26 cellular contexts compared by ENCODE assay signal in the genomic region with DNA sequence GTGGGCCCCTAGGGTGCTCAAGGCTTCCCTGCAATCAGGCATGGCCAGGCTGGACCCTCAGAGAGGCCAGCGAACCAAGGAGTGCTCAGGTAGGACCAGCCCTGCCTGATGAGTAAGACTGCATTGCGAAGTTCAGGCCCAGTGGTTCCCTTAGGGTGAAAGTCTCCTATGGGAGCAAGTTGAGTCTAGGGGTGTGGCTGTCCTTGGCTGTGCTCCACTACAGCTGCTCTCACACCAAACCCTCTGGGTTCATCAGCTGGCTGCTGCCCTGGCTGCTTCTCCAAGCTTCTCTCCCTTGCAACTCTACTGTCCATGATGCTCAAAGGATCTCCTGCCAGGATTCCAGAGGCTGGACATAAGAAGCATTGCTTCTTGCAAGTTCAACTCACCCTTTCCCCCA. TPM values are rescaled to one million over a fixed set of nuclear protein-coding genes. Genes with fewer than 3 reads are reported as not detected.
A peak's percentile ranks its signal among the peaks of the same experiment; 100 is the strongest.
DNase-seq lines count a peak whose midpoint lies in the region; ATAC-seq and TF ChIP-seq lines count a peak whose summit lies in the region.
"Had no signal": no experiment of that assay in that cellular context is flagged by ENCODE, and none has a peak within 500 bp of the region (broad histone marks: within the 10 kb centered on the region; RNA-seq: fewer than 3 reads in every experiment).

No MANE protein-coding gene starts in this region.

- 50% methylated on average over 1 of the region's 2 CpGs; no CpG with 5 or more reads in 1 of the 2 donors for WGBS in esophagus squamous epithelium, 2 donors

- H3K9ac ChIP-seq in HCT116 (ENCODE audit: low read length), result no peak overlapping the region

- DNase-seq in HCT116 (ENCODE audit: low read depth, low spot score), result no peak
- peak in 2 of 3 donors; percentile 68 to 78 for DNase-seq in Peyer's patch
- no peak for DNase-seq in esophagus squamous epithelium (lab: John Stamatoyannopoulos, UW)
- peak; percentile 35 for DNase-seq in renal cortical epithelial cell (ENCODE audit: low read depth)
- DNase-seq in superior temporal gyrus (ENCODE audit: extremely low spot score), result no peak
- DNase-seq in omental fat pad (ENCODE audit: low spot score), result no peak
- DNase-seq: activated CD4-positive, alpha-beta T cell treated with anti-CD3 and anti-CD28 coated beads, Interleukin-2, amount 50 U/mL, for 48 hours; activated naive CD4-positive, alpha-beta T cell treated with anti-CD3 and anti-CD28 coated beads, Interleukin-2, amount 50 U/mL, for 16 hours; activated T-cell treated with anti-CD3 and anti-CD28 coated beads, Interleukin-2, amount 50 U/mL, for 1 hour; DMS79; effector memory CD4-positive, alpha-beta T cell; hippocampal formation; islet precursor cell; Kasumi-1; NCI-H2107; stimulated activated CD8-positive, alpha-beta memory T cell treated with anti-CD3 and anti-CD28 coated beads, Interleukin-4, amount 100 ng/mL, for 48 hours; T-helper 17 cell had no signal

- TF ChIP-seq POLR2A in HCT116 (IDR thresholded peaks at IDR 0.05; ENCODE audit: borderline replicate concordance, extremely low read depth, insufficient read depth, insufficient read length), result no peak
- TF ChIP-seq POLR2A in Peyer's patch (IDR thresholded peaks at IDR 0.05), result no peak
- TF ChIP-seq POLR2A in esophagus squamous epithelium (IDR thresholded peaks at IDR 0.05), result no peak

- CTCF ChIA-PET in HCT116 (lab: Charles Lee), result no interaction called here

- H3K79me2 ChIP-seq in HCT116 (ENCODE audit: insufficient read depth, low read length), result no peaks in the 10 kb centered on the region

- no peak overlapping the region for H2AFZ ChIP-seq in HCT116 (ENCODE audit: low read depth, low read length, poor library complexity, severe bottlenecking)

- BruUV-seq in HCT116 (replicated peaks; lab: Mats Ljungman, UMichigan), result no TSS peak

- H3K27ac ChIP-seq in HCT116 (ENCODE audit: low read depth, low read length) (no peak overlapping the region), Peyer's patch (peak overlapping the region in 1 of 4 donors; percentile 62), esophagus squamous epithelium (peak overlapping the region in 3 of 4 donors; percentile 21 to 67 (median 50))
- H3K27ac ChIP-seq: ascending aorta, SJSA1, VCaP had no signal

- no peak overlapping the region for H3K4me2 ChIP-seq in HCT116 (ENCODE audit: low read length)

- no peaks in the 10 kb centered on the region for H3K27me3 ChIP-seq in HCT116 (ENCODE audit: insufficient read depth, low read length)
- H3K27me3 ChIP-seq in Peyer's patch, result no peaks in the 10 kb centered on the region
- no peaks in the 10 kb centered on the region for H3K27me3 ChIP-seq in esophagus squamous epithelium
- H3K27me3 ChIP-seq: ascending aorta had no signal

- H3K36me3 ChIP-seq in HCT116 (ENCODE audit: control insufficient read depth in 1 of 2, insufficient read depth in 2 of 2, low read length in 2 of 2), result no peaks in the 10 kb centered on the region
- H3K36me3 ChIP-seq in Peyer's patch, result no peaks in the 10 kb centered on the region
- H3K36me3 ChIP-seq in esophagus squamous epithelium, result peaks cover 0 to 4% (median 0%) of the 10 kb centered on the region in 3 donors
- H3K36me3 ChIP-seq: SJSA1 had no signal

- no peak for TF ChIP-seq RAD21 in HCT116 (IDR thresholded peaks at IDR 0.05; ENCODE audit: low read depth)

- intact Hi-C loops in HCT116 (cut with micrococcal nuclease) (no loop called here), esophagus squamous epithelium (cut with DNase I) (no loop called here)

- POLR2A ChIA-PET in HCT116 (lab: Charles Lee), result no interaction called here

- peak; percentile 32; the same call in 1 of the 2 replicates for ATAC-seq in HCT116
- no peak for ATAC-seq in GM21381 (IDR thresholded peaks at IDR 0.05; ENCODE audit: unreplicated experiment)
- ATAC-seq in GM19023 (IDR thresholded peaks at IDR 0.05; ENCODE audit: unreplicated experiment), result no peak
- ATAC-seq in omental fat pad (ENCODE audit: low FRiP score), result no peak

- no peaks in the 10 kb centered on the region for H4K20me1 ChIP-seq in HCT116 (ENCODE audit: insufficient read depth)

- no peak for TF ChIP-seq CTCF in HCT116 (IDR thresholded peaks at IDR 0.05 in 2 of 3, conservative IDR thresholded peaks at IDR 0.05 in 1 of 3; ENCODE audit: borderline replicate concordance in 1 of 3, insufficient read depth in 1 of 3, low read depth in 2 of 3, low read length in 2 of 3)
- TF ChIP-seq CTCF in Peyer's patch (IDR thresholded peaks at IDR 0.05), result no peak
- TF ChIP-seq CTCF in esophagus squamous epithelium (IDR thresholded peaks at IDR 0.05), result no peak
- TF ChIP-seq CTCF in omental fat pad (IDR thresholded peaks at IDR 0.05), result no peak

- no peak overlapping the region for H3K4me3 ChIP-seq in HCT116 (replicated peaks in 1 of 2; ENCODE audit: low read depth in 1 of 2, low read length in 2 of 2)
- H3K4me3 ChIP-seq in Peyer's patch, result no peak overlapping the region
- no peak overlapping the region for H3K4me3 ChIP-seq in esophagus squamous epithelium
- H3K4me3 ChIP-seq: ascending aorta, SJSA1 had no signal

- RAD21 ChIA-PET in HCT116 (lab: Charles Lee; ENCODE audit: low non-redundant PET in 1 of 2, low total read pairs in 2 of 2, uncharacterized antibody in 2 of 2, unreplicated experiment in 2 of 2), result no interaction called here

- H3K9me3 ChIP-seq in HCT116 (ENCODE audit: control insufficient read depth in 1 of 2, insufficient read depth in 1 of 2, low read depth in 1 of 2, low read length in 2 of 2) (no peaks in the 10 kb centered on the region), Peyer's patch (no peaks in the 10 kb centered on the region), esophagus squamous epithelium (no peaks in the 10 kb centered on the region)
- H3K9me3 ChIP-seq: ascending aorta, SJSA1 had no signal

- no peaks in the 10 kb centered on the region for H3K9me2 ChIP-seq in HCT116 (ENCODE audit: insufficient read depth)

- peaks cover 0 to 4% of the 10 kb centered on the region in 2 experiments; a peak in 1 of 4 replicates for H3K4me1 ChIP-seq in HCT116 (ENCODE audit: control insufficient read depth in 1 of 2, insufficient read depth in 2 of 2, low read length in 2 of 2)
- H3K4me1 ChIP-seq in Peyer's patch, result peaks cover 0 to 14% (median 0%) of the 10 kb centered on the region in 4 donors
- H3K4me1 ChIP-seq in esophagus squamous epithelium, result peaks cover 4 to 16% (median 8%) of the 10 kb centered on the region in 3 donors
- H3K4me1 ChIP-seq: ascending aorta, SJSA1 had no signal

TF ChIP-seq in HCT116, 20 proteins besides CTCF, POLR2A, EP300 and RAD21:
- TF ChIP-seq CBX3 (IDR thresholded peaks at IDR 0.05; ENCODE audit: low read depth), result no peak
- TF ChIP-seq YY1 (IDR thresholded peaks at IDR 0.05; ENCODE audit: extremely low read depth, insufficient replicate concordance, low read depth, low read length), result no peak
- TF ChIP-seq, protein P1, sequence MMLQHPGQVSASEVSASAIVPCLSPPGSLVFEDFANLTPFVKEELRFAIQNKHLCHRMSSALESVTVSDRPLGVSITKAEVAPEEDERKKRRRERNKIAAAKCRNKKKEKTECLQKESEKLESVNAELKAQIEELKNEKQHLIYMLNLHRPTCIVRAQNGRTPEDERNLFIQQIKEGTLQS (IDR thresholded peaks at IDR 0.05), result no peak
- no peak for TF ChIP-seq ELF1 (IDR thresholded peaks at IDR 0.05; ENCODE audit: borderline replicate concordance, low read depth)
- no peak for TF ChIP-seq ZFX (IDR thresholded peaks at IDR 0.05)
- no peak for TF ChIP-seq CEBPB (IDR thresholded peaks at IDR 0.05; ENCODE audit: low read depth)
- no peak for TF ChIP-seq EZH2 (IDR thresholded peaks at IDR 0.05)
- no peak for TF ChIP-seq SRF (IDR thresholded peaks at IDR 0.05; ENCODE audit: low read depth)
- no peak for TF ChIP-seq JUND (IDR thresholded peaks at IDR 0.05)
- TF ChIP-seq SP1 (IDR thresholded peaks at IDR 0.05; ENCODE audit: low read depth), result no peak

RNA-seq across cellular contexts. Expression of a gene that starts 18.7 kb away (rescaled TPM):
- total RNA-seq in HCT116 (2021; ENCODE audit: unreplicated experiment) (2.7 TPM), Peyer's patch (not detected), esophagus squamous epithelium (100 to 1,000 TPM in 2 of 4 donors, 10 to 100 TPM in 2; 57.1 to 371 (median 225) TPM), renal cortical epithelial cell (not detected in 2 replicates), omental fat pad (not detected)
- 10.4 and 12.6 TPM in 2 replicates for polyA plus RNA-seq in HCT116 (2012)
- total RNA-seq: ascending aorta, cerebellum, fibroblast of villous mesenchyme, HT1080, progenitor cell of endocrine pancreas, SJSA1, T-helper 17 cell had no signal

RNA-seq across cellular contexts. Expression of a gene that starts 55.9 kb away (rescaled TPM):
- total RNA-seq in HCT116 (2021; ENCODE audit: unreplicated experiment) (131 TPM), Peyer's patch (100 to 1,000 TPM; 116 to 308 (median 168) TPM), esophagus squamous epithelium (100 to 1,000 TPM; 114 to 204 (median 130) TPM), renal cortical epithelial cell (243 and 344 TPM in 2 replicates), omental fat pad (100 to 1,000 TPM; 140 to 171 (median 157) TPM)
- polyA plus RNA-seq in HCT116 (2012), result 108 and 110 TPM in 2 replicates

RNA-seq across cellular contexts. Expression of a gene that starts 56.2 kb away (rescaled TPM):
- 28.9 TPM for total RNA-seq in HCT116 (2021; ENCODE audit: unreplicated experiment)
- 7.4 and 9.4 TPM in 2 replicates for polyA plus RNA-seq in HCT116 (2012)
- total RNA-seq in Peyer's patch, result 10 to 100 TPM; 35.2 to 55.3 (median 46.0) TPM
- 10 to 100 TPM; 12.7 to 31.7 (median 21.5) TPM for total RNA-seq in esophagus squamous epithelium
- 38.3 and 50.2 TPM in 2 replicates for total RNA-seq in renal cortical epithelial cell
- 10 to 100 TPM; 26.8 to 34.1 (median 30.9) TPM for total RNA-seq in omental fat pad

Comparison
In these comparisons a context has a peak if more than half of its experiments do, and no peak if none do; other contexts are left out.
1. DNase-seq: peak in Peyer's patch (2 of 3) and renal cortical epithelial cell (single experiment); none in HCT116 (single experiment), esophagus squamous epithelium (single experiment), superior temporal gyrus (single experiment) and omental fat pad (single experiment).
2. RNA of a gene that starts 18.7 kb away (total RNA-seq): 57.1 to 371 TPM in esophagus squamous epithelium; 2.7 TPM in HCT116 (single experiment), not detected in Peyer's patch, not detected in renal cortical epithelial cell and not detected in omental fat pad; every median in the first group is over 10 times any median in the second.